In the genomic region with DNA sequence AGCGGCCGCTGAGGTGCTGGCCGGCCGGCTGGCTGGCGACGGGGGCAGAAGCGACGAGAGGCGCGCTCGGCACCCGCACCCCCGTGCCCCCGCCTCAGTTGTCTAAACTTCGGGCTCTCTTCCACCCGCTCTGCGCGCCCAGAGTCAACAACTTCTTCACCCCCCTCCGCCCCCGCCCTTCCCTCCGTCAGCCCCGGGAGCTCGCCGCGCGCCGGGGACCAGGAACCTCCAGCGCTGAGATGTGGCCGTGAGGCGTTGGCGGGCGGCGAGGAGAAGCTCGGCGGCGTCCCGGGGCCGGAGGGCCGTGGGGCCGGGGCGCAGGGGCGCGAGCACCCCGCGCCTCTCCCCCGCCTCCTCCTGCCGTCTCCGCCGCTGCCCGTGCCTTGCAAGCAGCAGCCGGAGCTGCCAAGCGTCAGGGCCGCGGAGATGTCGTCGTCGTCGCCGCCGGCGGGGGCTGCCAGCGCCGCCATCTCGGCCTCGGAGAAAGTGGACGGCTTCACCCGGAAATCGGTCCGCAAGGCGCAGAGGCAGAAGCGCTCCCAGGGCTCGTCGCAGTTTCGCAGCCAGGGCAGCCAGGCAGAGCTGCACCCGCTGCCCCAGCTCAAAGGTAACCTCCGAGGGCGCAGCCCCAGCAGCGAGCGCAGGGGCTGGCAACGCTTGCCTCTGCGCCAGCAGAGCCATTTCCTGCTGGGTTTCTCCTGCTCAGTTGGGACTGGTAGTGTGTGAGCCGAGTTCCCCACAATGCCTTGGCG, we compare ENCODE assay signal across 1 cellular context.
TF ChIP-seq lines count a peak whose summit lies in the region.

No MANE protein-coding gene starts in this region.

TF ChIP-seq in HepG2, 621 proteins besides CTCF, POLR2A, EP300 and RAD21 (continued from another document and continues in another):
- TF ChIP-seq, protein P1, sequence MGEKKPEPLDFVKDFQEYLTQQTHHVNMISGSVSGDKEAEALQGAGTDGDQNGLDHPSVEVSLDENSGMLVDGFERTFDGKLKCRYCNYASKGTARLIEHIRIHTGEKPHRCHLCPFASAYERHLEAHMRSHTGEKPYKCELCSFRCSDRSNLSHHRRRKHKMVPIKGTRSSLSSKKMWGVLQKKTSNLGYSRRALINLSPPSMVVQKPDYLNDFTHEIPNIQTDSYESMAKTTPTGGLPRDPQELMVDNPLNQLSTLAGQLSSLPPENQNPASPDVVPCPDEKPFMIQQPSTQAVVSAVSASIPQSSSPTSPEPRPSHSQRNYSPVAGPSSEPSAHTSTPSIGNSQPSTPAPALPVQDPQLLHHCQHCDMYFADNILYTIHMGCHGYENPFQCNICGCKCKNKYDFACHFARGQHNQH (CRISPR knock-in tag; IDR thresholded peaks at IDR 0.05) = peak; percentile 15; the same call in 1 of the 2 replicates
- no peak for TF ChIP-seq ZNF780A (CRISPR knock-in tag; IDR thresholded peaks at IDR 0.05)
- no peak for TF ChIP-seq SETDB1 (CRISPR knock-in tag; IDR thresholded peaks at IDR 0.05; ENCODE audit: borderline replicate concordance)
- no peak for TF ChIP-seq ZNF431 (CRISPR knock-in tag; IDR thresholded peaks at IDR 0.05; ENCODE audit: borderline replicate concordance, low read depth)
- no peak for TF ChIP-seq ZNF850 (CRISPR knock-in tag; conservative IDR thresholded peaks at IDR 0.05)
- TF ChIP-seq TOE1 (CRISPR knock-in tag; IDR thresholded peaks at IDR 0.05) = no peak
- no peak for TF ChIP-seq ZNF562 (CRISPR knock-in tag; IDR thresholded peaks at IDR 0.05; ENCODE audit: borderline replicate concordance)
- 0 out of 2 replicates have a peak, but pooled peaks have one; percentile 38 for TF ChIP-seq ZNF343 (CRISPR knock-in tag; IDR thresholded peaks at IDR 0.05)
- TF ChIP-seq, protein P2, sequence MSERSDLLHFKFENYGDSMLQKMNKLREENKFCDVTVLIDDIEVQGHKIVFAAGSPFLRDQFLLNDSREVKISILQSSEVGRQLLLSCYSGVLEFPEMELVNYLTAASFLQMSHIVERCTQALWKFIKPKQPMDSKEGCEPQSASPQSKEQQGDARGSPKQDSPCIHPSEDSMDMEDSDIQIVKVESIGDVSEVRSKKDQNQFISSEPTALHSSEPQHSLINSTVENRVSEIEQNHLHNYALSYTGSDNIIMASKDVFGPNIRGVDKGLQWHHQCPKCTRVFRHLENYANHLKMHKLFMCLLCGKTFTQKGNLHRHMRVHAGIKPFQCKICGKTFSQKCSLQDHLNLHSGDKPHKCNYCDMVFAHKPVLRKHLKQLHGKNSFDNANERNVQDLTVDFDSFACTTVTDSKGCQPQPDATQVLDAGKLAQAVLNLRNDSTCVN (CRISPR knock-in tag; IDR thresholded peaks at IDR 0.05; ENCODE audit: borderline replicate concordance) = no peak
- no peak for TF ChIP-seq RBM22 (optimal IDR thresholded peaks at IDR 0.05; ENCODE audit: low read length)
- TF ChIP-seq CC2D1A (CRISPR knock-in tag; IDR thresholded peaks at IDR 0.05) = no peak
- TF ChIP-seq SRSF1 (optimal IDR thresholded peaks at IDR 0.05; ENCODE audit: low read depth, low read length) = no peak
- no peak; the same call in 1 of the 2 replicates for TF ChIP-seq CCDC6 (CRISPR knock-in tag; IDR thresholded peaks at IDR 0.05)
- TF ChIP-seq AGO2 (optimal IDR thresholded peaks at IDR 0.05; ENCODE audit: low read depth, low read length) = peak; percentile 32
- TF ChIP-seq, protein P3, sequence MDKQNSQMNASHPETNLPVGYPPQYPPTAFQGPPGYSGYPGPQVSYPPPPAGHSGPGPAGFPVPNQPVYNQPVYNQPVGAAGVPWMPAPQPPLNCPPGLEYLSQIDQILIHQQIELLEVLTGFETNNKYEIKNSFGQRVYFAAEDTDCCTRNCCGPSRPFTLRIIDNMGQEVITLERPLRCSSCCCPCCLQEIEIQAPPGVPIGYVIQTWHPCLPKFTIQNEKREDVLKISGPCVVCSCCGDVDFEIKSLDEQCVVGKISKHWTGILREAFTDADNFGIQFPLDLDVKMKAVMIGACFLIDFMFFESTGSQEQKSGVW (CRISPR knock-in tag; IDR thresholded peaks at IDR 0.05; ENCODE audit: borderline replicate concordance) = no peak
- TF ChIP-seq, protein P4, sequence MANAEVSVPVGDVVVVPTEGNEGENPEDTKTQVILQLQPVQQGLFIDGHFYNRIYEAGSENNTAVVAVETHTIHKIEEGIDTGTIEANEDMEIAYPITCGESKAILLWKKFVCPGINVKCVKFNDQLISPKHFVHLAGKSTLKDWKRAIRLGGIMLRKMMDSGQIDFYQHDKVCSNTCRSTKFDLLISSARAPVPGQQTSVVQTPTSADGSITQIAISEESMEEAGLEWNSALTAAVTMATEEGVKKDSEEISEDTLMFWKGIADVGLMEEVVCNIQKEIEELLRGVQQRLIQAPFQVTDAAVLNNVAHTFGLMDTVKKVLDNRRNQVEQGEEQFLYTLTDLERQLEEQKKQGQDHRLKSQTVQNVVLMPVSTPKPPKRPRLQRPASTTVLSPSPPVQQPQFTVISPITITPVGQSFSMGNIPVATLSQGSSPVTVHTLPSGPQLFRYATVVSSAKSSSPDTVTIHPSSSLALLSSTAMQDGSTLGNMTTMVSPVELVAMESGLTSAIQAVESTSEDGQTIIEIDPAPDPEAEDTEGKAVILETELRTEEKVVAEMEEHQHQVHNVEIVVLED (CRISPR knock-in tag; IDR thresholded peaks at IDR 0.05; ENCODE audit: borderline replicate concordance) = no peak
- TF ChIP-seq ZNF564 (CRISPR knock-in tag; IDR thresholded peaks at IDR 0.05) = peak; percentile 47; the same call in 1 of the 2 replicates
- TF ChIP-seq, protein P5, sequence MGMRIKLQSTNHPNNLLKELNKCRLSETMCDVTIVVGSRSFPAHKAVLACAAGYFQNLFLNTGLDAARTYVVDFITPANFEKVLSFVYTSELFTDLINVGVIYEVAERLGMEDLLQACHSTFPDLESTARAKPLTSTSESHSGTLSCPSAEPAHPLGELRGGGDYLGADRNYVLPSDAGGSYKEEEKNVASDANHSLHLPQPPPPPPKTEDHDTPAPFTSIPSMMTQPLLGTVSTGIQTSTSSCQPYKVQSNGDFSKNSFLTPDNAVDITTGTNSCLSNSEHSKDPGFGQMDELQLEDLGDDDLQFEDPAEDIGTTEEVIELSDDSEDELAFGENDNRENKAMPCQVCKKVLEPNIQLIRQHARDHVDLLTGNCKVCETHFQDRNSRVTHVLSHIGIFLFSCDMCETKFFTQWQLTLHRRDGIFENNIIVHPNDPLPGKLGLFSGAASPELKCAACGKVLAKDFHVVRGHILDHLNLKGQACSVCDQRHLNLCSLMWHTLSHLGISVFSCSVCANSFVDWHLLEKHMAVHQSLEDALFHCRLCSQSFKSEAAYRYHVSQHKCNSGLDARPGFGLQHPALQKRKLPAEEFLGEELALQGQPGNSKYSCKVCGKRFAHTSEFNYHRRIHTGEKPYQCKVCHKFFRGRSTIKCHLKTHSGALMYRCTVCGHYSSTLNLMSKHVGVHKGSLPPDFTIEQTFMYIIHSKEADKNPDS (CRISPR knock-in tag; IDR thresholded peaks at IDR 0.05) = no peak
- TF ChIP-seq RBAK (CRISPR knock-in tag; IDR thresholded peaks at IDR 0.05) = no peak
- TF ChIP-seq, protein P6, sequence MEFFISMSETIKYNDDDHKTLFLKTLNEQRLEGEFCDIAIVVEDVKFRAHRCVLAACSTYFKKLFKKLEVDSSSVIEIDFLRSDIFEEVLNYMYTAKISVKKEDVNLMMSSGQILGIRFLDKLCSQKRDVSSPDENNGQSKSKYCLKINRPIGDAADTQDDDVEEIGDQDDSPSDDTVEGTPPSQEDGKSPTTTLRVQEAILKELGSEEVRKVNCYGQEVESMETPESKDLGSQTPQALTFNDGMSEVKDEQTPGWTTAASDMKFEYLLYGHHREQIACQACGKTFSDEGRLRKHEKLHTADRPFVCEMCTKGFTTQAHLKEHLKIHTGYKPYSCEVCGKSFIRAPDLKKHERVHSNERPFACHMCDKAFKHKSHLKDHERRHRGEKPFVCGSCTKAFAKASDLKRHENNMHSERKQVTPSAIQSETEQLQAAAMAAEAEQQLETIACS (CRISPR knock-in tag; IDR thresholded peaks at IDR 0.05) = no peak
- 0 out of 2 replicates have a peak, but pooled peaks have one; percentile 45 for TF ChIP-seq GLI4 (CRISPR knock-in tag; IDR thresholded peaks at IDR 0.05; ENCODE audit: borderline replicate concordance)
- TF ChIP-seq PPARG (CRISPR knock-in tag; conservative IDR thresholded peaks at IDR 0.05) = no peak
- TF ChIP-seq ZNF24 (IDR thresholded peaks at IDR 0.05) = no peak
- no peak for TF ChIP-seq HOXA7 (CRISPR knock-in tag; IDR thresholded peaks at IDR 0.05)
- TF ChIP-seq HOXA5 (CRISPR knock-in tag; IDR thresholded peaks at IDR 0.05) = no peak
- no peak for TF ChIP-seq ESRRA (CRISPR knock-in tag; IDR thresholded peaks at IDR 0.05; ENCODE audit: low read depth)
- TF ChIP-seq, protein P7, sequence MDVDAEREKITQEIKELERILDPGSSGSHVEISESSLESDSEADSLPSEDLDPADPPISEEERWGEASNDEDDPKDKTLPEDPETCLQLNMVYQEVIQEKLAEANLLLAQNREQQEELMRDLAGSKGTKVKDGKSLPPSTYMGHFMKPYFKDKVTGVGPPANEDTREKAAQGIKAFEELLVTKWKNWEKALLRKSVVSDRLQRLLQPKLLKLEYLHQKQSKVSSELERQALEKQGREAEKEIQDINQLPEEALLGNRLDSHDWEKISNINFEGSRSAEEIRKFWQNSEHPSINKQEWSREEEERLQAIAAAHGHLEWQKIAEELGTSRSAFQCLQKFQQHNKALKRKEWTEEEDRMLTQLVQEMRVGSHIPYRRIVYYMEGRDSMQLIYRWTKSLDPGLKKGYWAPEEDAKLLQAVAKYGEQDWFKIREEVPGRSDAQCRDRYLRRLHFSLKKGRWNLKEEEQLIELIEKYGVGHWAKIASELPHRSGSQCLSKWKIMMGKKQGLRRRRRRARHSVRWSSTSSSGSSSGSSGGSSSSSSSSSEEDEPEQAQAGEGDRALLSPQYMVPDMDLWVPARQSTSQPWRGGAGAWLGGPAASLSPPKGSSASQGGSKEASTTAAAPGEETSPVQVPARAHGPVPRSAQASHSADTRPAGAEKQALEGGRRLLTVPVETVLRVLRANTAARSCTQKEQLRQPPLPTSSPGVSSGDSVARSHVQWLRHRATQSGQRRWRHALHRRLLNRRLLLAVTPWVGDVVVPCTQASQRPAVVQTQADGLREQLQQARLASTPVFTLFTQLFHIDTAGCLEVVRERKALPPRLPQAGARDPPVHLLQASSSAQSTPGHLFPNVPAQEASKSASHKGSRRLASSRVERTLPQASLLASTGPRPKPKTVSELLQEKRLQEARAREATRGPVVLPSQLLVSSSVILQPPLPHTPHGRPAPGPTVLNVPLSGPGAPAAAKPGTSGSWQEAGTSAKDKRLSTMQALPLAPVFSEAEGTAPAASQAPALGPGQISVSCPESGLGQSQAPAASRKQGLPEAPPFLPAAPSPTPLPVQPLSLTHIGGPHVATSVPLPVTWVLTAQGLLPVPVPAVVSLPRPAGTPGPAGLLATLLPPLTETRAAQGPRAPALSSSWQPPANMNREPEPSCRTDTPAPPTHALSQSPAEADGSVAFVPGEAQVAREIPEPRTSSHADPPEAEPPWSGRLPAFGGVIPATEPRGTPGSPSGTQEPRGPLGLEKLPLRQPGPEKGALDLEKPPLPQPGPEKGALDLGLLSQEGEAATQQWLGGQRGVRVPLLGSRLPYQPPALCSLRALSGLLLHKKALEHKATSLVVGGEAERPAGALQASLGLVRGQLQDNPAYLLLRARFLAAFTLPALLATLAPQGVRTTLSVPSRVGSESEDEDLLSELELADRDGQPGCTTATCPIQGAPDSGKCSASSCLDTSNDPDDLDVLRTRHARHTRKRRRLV (CRISPR knock-in tag; IDR thresholded peaks at IDR 0.05) = no peak
- TF ChIP-seq MED13 (CRISPR knock-in tag; IDR thresholded peaks at IDR 0.05) = no peak
- 0 out of 2 replicates have a peak, but pooled peaks have one; percentile 25 for TF ChIP-seq ZNF205 (CRISPR knock-in tag; IDR thresholded peaks at IDR 0.05)
- TF ChIP-seq, protein P8, sequence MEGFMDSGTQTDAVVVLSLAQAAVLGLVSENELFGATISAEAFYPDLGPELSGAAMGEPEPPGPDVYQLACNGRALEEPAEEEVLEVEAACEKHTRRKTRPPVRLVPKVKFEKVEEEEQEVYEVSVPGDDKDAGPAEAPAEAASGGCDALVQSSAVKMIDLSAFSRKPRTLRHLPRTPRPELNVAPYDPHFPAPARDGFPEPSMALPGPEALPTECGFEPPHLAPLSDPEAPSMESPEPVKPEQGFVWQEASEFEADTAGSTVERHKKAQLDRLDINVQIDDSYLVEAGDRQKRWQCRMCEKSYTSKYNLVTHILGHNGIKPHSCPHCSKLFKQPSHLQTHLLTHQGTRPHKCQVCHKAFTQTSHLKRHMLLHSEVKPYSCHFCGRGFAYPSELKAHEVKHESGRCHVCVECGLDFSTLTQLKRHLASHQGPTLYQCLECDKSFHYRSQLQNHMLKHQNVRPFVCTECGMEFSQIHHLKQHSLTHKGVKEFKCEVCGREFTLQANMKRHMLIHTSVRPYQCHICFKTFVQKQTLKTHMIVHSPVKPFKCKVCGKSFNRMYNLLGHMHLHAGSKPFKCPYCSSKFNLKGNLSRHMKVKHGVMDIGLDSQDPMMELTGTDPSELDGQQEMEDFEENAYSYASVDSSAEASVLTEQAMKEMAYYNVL (CRISPR knock-in tag; IDR thresholded peaks at IDR 0.05; ENCODE audit: borderline replicate concordance) = no peak
- TF ChIP-seq HMG20B (CRISPR knock-in tag; conservative IDR thresholded peaks at IDR 0.05) = no peak
- no peak for TF ChIP-seq SNAPC2 (CRISPR knock-in tag; IDR thresholded peaks at IDR 0.05)
- TF ChIP-seq, protein P9, sequence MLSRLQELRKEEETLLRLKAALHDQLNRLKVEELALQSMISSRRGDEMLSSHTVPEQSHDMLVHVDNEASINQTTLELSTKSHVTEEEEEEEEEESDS (CRISPR knock-in tag; IDR thresholded peaks at IDR 0.05; ENCODE audit: borderline replicate concordance) = no peak
- no peak; the same call in 1 of the 2 replicates for TF ChIP-seq FOXO1 (CRISPR knock-in tag; IDR thresholded peaks at IDR 0.05)
- peak; percentile 32; the same call in 1 of the 2 replicates for TF ChIP-seq TAF1 (CRISPR knock-in tag; IDR thresholded peaks at IDR 0.05)
- no peak for TF ChIP-seq RFX3 (CRISPR knock-in tag; IDR thresholded peaks at IDR 0.05)
- TF ChIP-seq, protein P10, sequence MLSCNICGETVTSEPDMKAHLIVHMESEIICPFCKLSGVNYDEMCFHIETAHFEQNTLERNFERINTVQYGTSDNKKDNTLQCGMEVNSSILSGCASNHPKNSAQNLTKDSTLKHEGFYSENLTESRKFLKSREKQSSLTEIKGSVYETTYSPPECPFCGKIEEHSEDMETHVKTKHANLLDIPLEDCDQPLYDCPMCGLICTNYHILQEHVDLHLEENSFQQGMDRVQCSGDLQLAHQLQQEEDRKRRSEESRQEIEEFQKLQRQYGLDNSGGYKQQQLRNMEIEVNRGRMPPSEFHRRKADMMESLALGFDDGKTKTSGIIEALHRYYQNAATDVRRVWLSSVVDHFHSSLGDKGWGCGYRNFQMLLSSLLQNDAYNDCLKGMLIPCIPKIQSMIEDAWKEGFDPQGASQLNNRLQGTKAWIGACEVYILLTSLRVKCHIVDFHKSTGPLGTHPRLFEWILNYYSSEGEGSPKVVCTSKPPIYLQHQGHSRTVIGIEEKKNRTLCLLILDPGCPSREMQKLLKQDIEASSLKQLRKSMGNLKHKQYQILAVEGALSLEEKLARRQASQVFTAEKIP (CRISPR knock-in tag; IDR thresholded peaks at IDR 0.05; ENCODE audit: borderline replicate concordance) = no peak
- TF ChIP-seq FOXM1 (CRISPR knock-in tag; IDR thresholded peaks at IDR 0.05) = no peak
- no peak for TF ChIP-seq NR2F2 (IDR thresholded peaks at IDR 0.05; ENCODE audit: borderline replicate concordance, low read depth)
- TF ChIP-seq, protein P11, sequence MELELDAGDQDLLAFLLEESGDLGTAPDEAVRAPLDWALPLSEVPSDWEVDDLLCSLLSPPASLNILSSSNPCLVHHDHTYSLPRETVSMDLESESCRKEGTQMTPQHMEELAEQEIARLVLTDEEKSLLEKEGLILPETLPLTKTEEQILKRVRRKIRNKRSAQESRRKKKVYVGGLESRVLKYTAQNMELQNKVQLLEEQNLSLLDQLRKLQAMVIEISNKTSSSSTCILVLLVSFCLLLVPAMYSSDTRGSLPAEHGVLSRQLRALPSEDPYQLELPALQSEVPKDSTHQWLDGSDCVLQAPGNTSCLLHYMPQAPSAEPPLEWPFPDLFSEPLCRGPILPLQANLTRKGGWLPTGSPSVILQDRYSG (CRISPR knock-in tag; IDR thresholded peaks at IDR 0.05) = no peak
